ENCODE assay signal across 19 cellular contexts in the genomic region with DNA sequence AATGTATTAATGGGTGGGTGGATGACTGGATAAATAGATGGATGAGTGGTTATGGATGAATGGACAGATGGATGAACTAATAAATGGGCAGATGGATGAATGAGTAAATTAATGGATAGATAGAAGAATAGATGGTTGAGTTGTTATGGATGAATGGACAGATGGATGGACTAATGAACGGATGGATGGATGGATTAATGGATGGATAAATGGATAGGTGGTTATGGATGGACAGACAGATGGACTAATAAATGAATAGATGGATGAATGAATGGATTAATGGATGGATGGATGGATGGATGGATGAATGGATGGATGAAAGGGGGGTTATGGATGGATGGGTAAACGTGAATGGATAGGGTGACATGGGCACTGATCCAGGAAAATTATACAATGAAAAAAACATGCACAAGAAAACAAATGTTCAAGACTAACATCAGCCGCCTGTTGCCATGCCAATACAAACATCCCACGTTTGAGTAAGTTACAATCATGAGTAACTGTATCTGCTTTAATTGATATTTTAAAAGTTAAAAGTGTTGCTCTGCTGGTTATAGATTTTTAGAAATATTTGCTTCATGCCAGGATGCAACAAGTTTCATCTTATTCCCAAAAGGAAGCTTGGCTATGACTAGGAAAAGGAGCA. TPM values are rescaled to one million over a fixed set of nuclear protein-coding genes. Genes with fewer than 3 reads are reported as not detected.
DNase-seq lines count a peak whose midpoint lies in the region; ATAC-seq and TF ChIP-seq lines count a peak whose summit lies in the region.
"Had no signal": no experiment of that assay in that cellular context is flagged by ENCODE, and none has a peak within 500 bp of the region (broad histone marks: within the 10 kb centered on the region; RNA-seq: fewer than 3 reads in every experiment).

No MANE protein-coding gene starts in this region.

- H4K20me1 ChIP-seq in PC-3 (ENCODE audit: low read length): no peaks in the 10 kb centered on the region

- WGBS in sigmoid colon, 2 donors: 60 to 75% methylated on average over 4 of the region's 4 CpGs

- no peak for TF ChIP-seq POLR2A in sigmoid colon (IDR thresholded peaks at IDR 0.05)

- no TSS peak for BruUV-seq in PC-3 (replicated peaks; lab: Mats Ljungman, UMichigan)

- ATAC-seq in PC-3 (no peak), GM18868 (IDR thresholded peaks at IDR 0.05; ENCODE audit: unreplicated experiment) (no peak), GM21723 (IDR thresholded peaks at IDR 0.05; ENCODE audit: unreplicated experiment) (no peak)

- peaks cover 87% of the 10 kb centered on the region for H3K79me2 ChIP-seq in PC-3 (ENCODE audit: low read length)

- CTCF ChIA-PET in PC-3 (lab: Charles Lee): no interaction called here

- H3K27ac ChIP-seq in PC-3 (ENCODE audit: low read length): peak overlapping the region; percentile 79
- peak overlapping the region in 3 of 4 donors; percentile 2 to 18 (median 11) for H3K27ac ChIP-seq in sigmoid colon
- H3K27ac ChIP-seq: KMS-11 had no signal

- H3K4me2 ChIP-seq in PC-3 (ENCODE audit: low read length): peak overlapping the region; percentile 15
- H3K4me2 ChIP-seq: KMS-11 had no signal

- in situ Hi-C loops in Caki2 (cut with HindIII; ENCODE audit: low pct_unique_long_range_greater_than_20kb, low sequenced_read_pairs): no loop called here

- POLR2A ChIA-PET in PC-3 (lab: Charles Lee; ENCODE audit: unreplicated experiment): no interaction called here

- no peak overlapping the region for H2AFZ ChIP-seq in PC-3 (ENCODE audit: low read length)

- peaks cover 1% of the 10 kb centered on the region; the same call in 1 of the 2 replicates for H3K36me3 ChIP-seq in PC-3 (ENCODE audit: low read depth, low read length)
- H3K36me3 ChIP-seq in sigmoid colon: no peaks in the 10 kb centered on the region
- H3K36me3 ChIP-seq: HAP-1 had no signal

- no peaks in the 10 kb centered on the region for H3K9me3 ChIP-seq in PC-3 (ENCODE audit: low read length)
- no peaks in the 10 kb centered on the region for H3K9me3 ChIP-seq in sigmoid colon
- H3K9me3 ChIP-seq: Caco-2, HAP-1, MG63, SJSA1 had no signal

- intact Hi-C loops in PC-3 (cut with micrococcal nuclease) (no loop called here), sigmoid colon (cut with DNase I) (no loop called here)

- DNase-seq in Caki2 (ENCODE audit: low read depth) (peak; percentile 73), PC-3 (no peak), dermis blood vessel endothelial cell (peak; percentile 66), sigmoid colon (no peak), NCI-H2029 (lab: John Stamatoyannopoulos, UW) (no peak)
- DNase-seq: Caco-2; CD4-positive, CD25-positive, alpha-beta regulatory T cell; DMS53; MG63; NCI-H1105; NCI-H1694; NCI-H2107; NCI-H2227 treated with DMSO at 0.1 percent for 48 hours; NCI-H526 had no signal

- TF ChIP-seq CTCF in PC-3 (conservative IDR thresholded peaks at IDR 0.05; ENCODE audit: low read depth, low read length): no peak
- TF ChIP-seq CTCF in sigmoid colon (IDR thresholded peaks at IDR 0.05): no peak

- no peaks in the 10 kb centered on the region for H3K9me2 ChIP-seq in PC-3 (replicated peaks; ENCODE audit: low read length)

- H3K27me3 ChIP-seq in PC-3 (ENCODE audit: low read length) (no peaks in the 10 kb centered on the region), sigmoid colon (no peaks in the 10 kb centered on the region)
- H3K27me3 ChIP-seq: MG63, SJSA1 had no signal

- H3K4me1 ChIP-seq in PC-3 (ENCODE audit: insufficient read depth, low read length) (peaks cover 61% of the 10 kb centered on the region), sigmoid colon (peaks cover 0 to 65% (median 50%) of the 10 kb centered on the region in 4 donors)
- H3K4me1 ChIP-seq: Caco-2, HAP-1 had no signal

- peak overlapping the region; percentile 55 for H3K9ac ChIP-seq in PC-3 (ENCODE audit: low read length)
- H3K9ac ChIP-seq: KMS-11 had no signal

- no peak overlapping the region for H3K4me3 ChIP-seq in PC-3 (ENCODE audit: low read length)
- no peak overlapping the region for H3K4me3 ChIP-seq in sigmoid colon
- H3K4me3 ChIP-seq: HAP-1, MG63, SJSA1 had no signal

- TF ChIP-seq EP300 in sigmoid colon (IDR thresholded peaks at IDR 0.05): no peak

- peaks cover 3% of the 10 kb centered on the region for H3F3A ChIP-seq in PC-3 (ENCODE audit: low read length, unreplicated experiment)

RNA-seq across cellular contexts. Expression of a gene that starts 20.8 kb away (rescaled TPM):
- 101 and 131 TPM in 2 replicates for total RNA-seq in Caki2 (2014; rRNA removed; shearing (Covaris generic); ENCODE audit: low replicate concordance)
- 125 and 155 TPM in 2 replicates for total RNA-seq in PC-3 (2014; rRNA removed)
- total RNA-seq in dermis blood vessel endothelial cell: 563 and 762 TPM in 2 replicates
- total RNA-seq in sigmoid colon: 100 to 1,000 TPM in 1 of 4 donors, 10 to 100 TPM in 3; 34.4 to 126 (median 48.3) TPM
- 10 to 100 TPM in 1 of 3 donors, 1 to 10 TPM in 2; 1.2 to 13.6 (median 1.8) TPM for polyA plus RNA-seq in sigmoid colon
- polyA plus RNA-seq: CD4-positive, CD25-positive, alpha-beta regulatory T cell had no signal

Comparison
In these comparisons a context has a peak if more than half of its experiments do, and no peak if none do; other contexts are left out.
1. DNase-seq: peak in Caki2 (single experiment) and dermis blood vessel endothelial cell (single experiment); none in PC-3 (single experiment), sigmoid colon (single experiment) and NCI-H2029 (single experiment).